ENCODE assay signal across 18 cellular contexts in genomic region chr12:10503460-10503859, GRCh38. TPM values are rescaled to one million over a fixed set of nuclear protein-coding genes. Genes with fewer than 3 reads are reported as not detected.
A peak's percentile ranks its signal among the peaks of the same experiment; 100 is the strongest.
DNase-seq lines count a peak whose midpoint lies in the region; ATAC-seq and TF ChIP-seq lines count a peak whose summit lies in the region.
"Had no signal": no experiment of that assay in that cellular context is flagged by ENCODE, and none has a peak within 500 bp of the region (broad histone marks: within the 10 kb centered on the region; RNA-seq: fewer than 3 reads in every experiment).

No MANE protein-coding gene starts in this region.

- H3K9me3 Mint-ChIP-seq in activated CD8-positive, alpha-beta memory T cell treated with anti-CD3 and anti-CD28 coated beads, Interleukin-2, amount 10 ng/mL, durations not matched to agents 7 days and 5 days (ENCODE audit: low read depth): peaks cover 8% of the 10 kb centered on the region
- H3K9me3 Mint-ChIP-seq in effector memory CD8-positive, alpha-beta T cell: no peaks in the 10 kb centered on the region
- peaks cover 11% of the 10 kb centered on the region for H3K9me3 Mint-ChIP-seq in stimulated activated naive CD8-positive, alpha-beta T cell treated with anti-CD3 and anti-CD28 coated beads, Interleukin-15, Interleukin-2, amounts not matched to agents 100 ng/mL and 50 ng/mL, for 24 hours
- no peaks in the 10 kb centered on the region for H3K9me3 Mint-ChIP-seq in glutamatergic neuron (ENCODE audit: unreplicated experiment)

- H3K27me3 Mint-ChIP-seq in activated CD8-positive, alpha-beta memory T cell treated with anti-CD3 and anti-CD28 coated beads, Interleukin-2, amount 10 ng/mL, durations not matched to agents 7 days and 5 days: no peaks in the 10 kb centered on the region
- no peaks in the 10 kb centered on the region for H3K27me3 Mint-ChIP-seq in effector memory CD8-positive, alpha-beta T cell
- H3K27me3 Mint-ChIP-seq in stimulated activated naive CD8-positive, alpha-beta T cell treated with anti-CD3 and anti-CD28 coated beads, Interleukin-15, Interleukin-2, amounts not matched to agents 100 ng/mL and 50 ng/mL, for 24 hours: no peaks in the 10 kb centered on the region
- no peaks in the 10 kb centered on the region for H3K27me3 Mint-ChIP-seq in glutamatergic neuron (ENCODE audit: unreplicated experiment)

- H3K27ac Mint-ChIP-seq in activated CD8-positive, alpha-beta memory T cell treated with anti-CD3 and anti-CD28 coated beads, Interleukin-2, amount 10 ng/mL, durations not matched to agents 7 days and 5 days: no peak overlapping the region
- H3K27ac Mint-ChIP-seq in effector memory CD8-positive, alpha-beta T cell: no peak overlapping the region
- H3K27ac Mint-ChIP-seq in stimulated activated naive CD8-positive, alpha-beta T cell treated with anti-CD3 and anti-CD28 coated beads, Interleukin-15, Interleukin-2, amounts not matched to agents 100 ng/mL and 50 ng/mL, for 24 hours: peak overlapping the region; percentile 88
- no peak overlapping the region for H3K27ac Mint-ChIP-seq in glutamatergic neuron (ENCODE audit: unreplicated experiment)

- peaks cover 36% of the 10 kb centered on the region for H3K4me1 Mint-ChIP-seq in activated CD8-positive, alpha-beta memory T cell treated with anti-CD3 and anti-CD28 coated beads, Interleukin-2, amount 10 ng/mL, durations not matched to agents 7 days and 5 days
- peaks cover 5 to 6% of the 10 kb centered on the region in 2 donors for H3K4me1 Mint-ChIP-seq in effector memory CD8-positive, alpha-beta T cell (ENCODE audit: low read depth in 2 of 2)
- H3K4me1 Mint-ChIP-seq in stimulated activated naive CD8-positive, alpha-beta T cell treated with anti-CD3 and anti-CD28 coated beads, Interleukin-15, Interleukin-2, amounts not matched to agents 100 ng/mL and 50 ng/mL, for 24 hours (ENCODE audit: low read depth): peaks cover 56% of the 10 kb centered on the region
- H3K4me1 Mint-ChIP-seq in glutamatergic neuron (ENCODE audit: low read depth, unreplicated experiment): no peaks in the 10 kb centered on the region

- CTCF ChIA-PET in activated CD8-positive, alpha-beta memory T cell treated with anti-CD3 and anti-CD28 coated beads, Interleukin-2, amount 10 ng/mL, durations not matched to agents 7 days and 5 days (lab: Charles Lee): no interaction called here

- H3K4me3 Mint-ChIP-seq in activated CD8-positive, alpha-beta memory T cell treated with anti-CD3 and anti-CD28 coated beads, Interleukin-2, amount 10 ng/mL, durations not matched to agents 7 days and 5 days: no peak overlapping the region
- no peak overlapping the region for H3K4me3 Mint-ChIP-seq in effector memory CD8-positive, alpha-beta T cell
- H3K4me3 Mint-ChIP-seq in stimulated activated naive CD8-positive, alpha-beta T cell treated with anti-CD3 and anti-CD28 coated beads, Interleukin-15, Interleukin-2, amounts not matched to agents 100 ng/mL and 50 ng/mL, for 24 hours: peak overlapping the region; percentile 42
- H3K4me3 Mint-ChIP-seq in glutamatergic neuron (ENCODE audit: unreplicated experiment): no peak overlapping the region

- no peak for DNase-seq in activated CD8-positive, alpha-beta memory T cell treated with anti-CD3 and anti-CD28 coated beads, Interleukin-2, amount 10 ng/mL, durations not matched to agents 7 days and 5 days
- DNase-seq in activated CD8-positive, alpha-beta memory T cell treated with anti-CD3 and anti-CD28 coated beads, Interleukin-2, amount 50 U/mL, for 4 hours: no peak
- DNase-seq in SK-MEL-5 (ENCODE audit: low read depth, low spot score) (peak; percentile 6), dermis blood vessel endothelial cell (no peak), 8988T (no peak), glutamatergic neuron (no peak)
- DNase-seq in effector memory CD8-positive, alpha-beta T cell: no peak
- DNase-seq: C1 segment of cervical spinal cord; DMS 273 treated with DMSO at 0.1 percent for 48 hours; GDM1; GOT3; NCI-H1105 treated with DMSO at 0.1 percent for 48 hours; NCI-H187; NCI-H446; NCI-H69; NK-92 treated with Interleukin-12 subunit alpha and Interleukin-12 subunit beta, amount 100 ng/mL, for 24 hours; RPMI8226 had no signal

- no peak for TF ChIP-seq CTCF in glutamatergic neuron (IDR thresholded peaks at IDR 0.05; ENCODE audit: partially characterized antibody, unreplicated experiment)

- in situ Hi-C loops in SK-MEL-5 (cut with HindIII; ENCODE audit: low pct_unique_long_range_greater_than_20kb, low sequenced_read_pairs): no loop called here

- ATAC-seq in activated CD8-positive, alpha-beta memory T cell treated with anti-CD3 and anti-CD28 coated beads, Interleukin-2, amount 10 ng/mL, durations not matched to agents 7 days and 5 days: peak; percentile 54
- ATAC-seq in effector memory CD8-positive, alpha-beta T cell (replicated peaks): peak; percentile 74

- peaks cover 21% of the 10 kb centered on the region for H3K36me3 Mint-ChIP-seq in activated CD8-positive, alpha-beta memory T cell treated with anti-CD3 and anti-CD28 coated beads, Interleukin-2, amount 10 ng/mL, durations not matched to agents 7 days and 5 days
- peaks cover 2% of the 10 kb centered on the region for H3K36me3 Mint-ChIP-seq in effector memory CD8-positive, alpha-beta T cell (ENCODE audit: insufficient read depth)
- H3K36me3 Mint-ChIP-seq in stimulated activated naive CD8-positive, alpha-beta T cell treated with anti-CD3 and anti-CD28 coated beads, Interleukin-15, Interleukin-2, amounts not matched to agents 100 ng/mL and 50 ng/mL, for 24 hours (ENCODE audit: low read depth): peaks cover 4% of the 10 kb centered on the region
- no peaks in the 10 kb centered on the region for H3K36me3 Mint-ChIP-seq in glutamatergic neuron (ENCODE audit: unreplicated experiment)

RNA-seq across cellular contexts. Expression of gene EIF2S3B, which starts 2.2 kb away (rescaled TPM):
- under 1 TPM; 0.58 to 0.87 TPM for total RNA-seq in activated CD8-positive, alpha-beta memory T cell treated with anti-CD3 and anti-CD28 coated beads, Interleukin-2, amount 10 ng/mL, durations not matched to agents 7 days and 5 days
- 1.3 and 2.5 TPM in 2 replicates for total RNA-seq in SK-MEL-5 (2014; rRNA removed; shearing (Covaris generic))
- 0.38 and 0.57 TPM in 2 replicates for polyA plus RNA-seq in SK-MEL-5 (2015; cell fraction: cytosol; rRNA removed)
- 0.53 and 2.3 TPM in 2 replicates for polyA plus RNA-seq in SK-MEL-5 (2015; cell fraction: nucleus; rRNA removed)
- total RNA-seq in dermis blood vessel endothelial cell (1.0 and 1.2 TPM in 2 replicates), glutamatergic neuron (ENCODE audit: unreplicated experiment) (4.1 TPM)

RNA-seq across cellular contexts. Expression of gene KLRC1, which starts 50.3 kb away (rescaled TPM):
- 10 to 100 TPM; 15.9 to 17.8 TPM for total RNA-seq in activated CD8-positive, alpha-beta memory T cell treated with anti-CD3 and anti-CD28 coated beads, Interleukin-2, amount 10 ng/mL, durations not matched to agents 7 days and 5 days
- total RNA-seq in SK-MEL-5 (2014; rRNA removed; shearing (Covaris generic)): 0.21 and 0.24 TPM in 2 replicates
- 0.18 TPM in 1 of 2 replicates, not detected in the other for polyA plus RNA-seq in SK-MEL-5 (2015; cell fraction: cytosol; rRNA removed)
- polyA plus RNA-seq in SK-MEL-5 (2015; cell fraction: nucleus; rRNA removed): not detected in 2 replicates
- not detected in 2 replicates for total RNA-seq in dermis blood vessel endothelial cell
- total RNA-seq in glutamatergic neuron (ENCODE audit: unreplicated experiment): not detected

Comparison
In these comparisons a context has a peak if more than half of its experiments do, and no peak if none do; other contexts are left out.
1. RNA of gene KLRC1, which starts 50.3 kb away (total RNA-seq): 15.9 to 17.8 TPM in activated CD8-positive, alpha-beta memory T cell treated with anti-CD3 and anti-CD28 coated beads, Interleukin-2, amount 10 ng/mL, durations not matched to agents 7 days and 5 days; 0.21 to 0.24 TPM in SK-MEL-5, not detected in dermis blood vessel endothelial cell and not detected in glutamatergic neuron (single experiment); every median in the first group is over 10 times any median in the second.